ENCODE assay signal across 18 cellular contexts in the genomic region with DNA sequence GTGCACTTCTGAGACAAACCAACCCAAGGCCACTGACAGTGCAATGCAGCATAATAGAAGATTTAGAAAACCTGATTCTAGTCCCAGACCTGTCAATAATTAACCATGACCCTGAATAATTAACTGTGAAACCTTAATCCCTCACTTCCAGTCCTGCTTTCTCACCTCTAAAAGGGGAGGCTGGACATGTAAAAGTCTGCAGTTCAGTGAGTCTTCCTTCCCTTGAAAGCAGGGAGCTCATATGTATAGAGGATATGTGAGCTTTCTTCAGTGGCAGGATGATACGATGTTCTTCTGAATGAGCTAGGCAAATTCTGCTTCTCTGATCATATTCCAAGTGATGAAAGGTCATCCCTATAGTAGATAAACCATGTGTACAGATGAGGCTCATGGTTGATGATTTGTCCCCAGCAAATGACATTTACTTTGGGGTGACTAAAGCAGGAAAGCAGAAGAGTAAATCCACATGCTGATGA. TPM values are rescaled to one million over a fixed set of nuclear protein-coding genes. Genes with fewer than 3 reads are reported as not detected.
DNase-seq lines count a peak whose midpoint lies in the region; ATAC-seq, FAIRE-seq and TF ChIP-seq lines count a peak whose summit lies in the region.
"Had no signal": no experiment of that assay in that cellular context is flagged by ENCODE, and none has a peak within 500 bp of the region (broad histone marks: within the 10 kb centered on the region; RNA-seq: fewer than 3 reads in every experiment).

No MANE protein-coding gene starts in this region.

- peak; percentile 41 for ATAC-seq in GM12878
- peak; percentile 85 to 96 (median 90) for ATAC-seq in pancreas
- no peak for ATAC-seq in GM19324 (IDR thresholded peaks at IDR 0.05; ENCODE audit: low FRiP score, unreplicated experiment)

- no TSS peak for BruUV-seq in GM12878 (replicated peaks; lab: Mats Ljungman, UMichigan)

- H3K9me3 ChIP-seq in GM12878 (replicated peaks; ENCODE audit: control insufficient read depth, insufficient read depth, low read length) (no peaks in the 10 kb centered on the region; the same call in 2 of the 3 replicates), pancreas (peaks cover 0 to 3% (median 0%) of the 10 kb centered on the region in 4 donors), neural progenitor cell (ENCODE audit: low read depth) (no peaks in the 10 kb centered on the region)
- H3K9me3 ChIP-seq: MG63, Peyer's patch had no signal

- H3K9me3 Mint-ChIP-seq in type B pancreatic cell (no peaks in the 10 kb centered on the region), neural progenitor cell (peaks cover 3% of the 10 kb centered on the region)

- in situ Hi-C loops in GM12878 (cut with MboI), result loop anchor here (10.0 kb wide), 1 partner anchor 585 kb away; no protein-coding TSS in a partner anchor

- H3K79me2 ChIP-seq in GM12878 (ENCODE audit: control insufficient read depth, insufficient read depth, low read length), result no peaks in the 10 kb centered on the region
- H3K79me2 ChIP-seq in neural progenitor cell (ENCODE audit: low read depth), result no peaks in the 10 kb centered on the region

- intact Hi-C loops in GM12878 (cut with micrococcal nuclease; ENCODE audit: unreplicated experiment) (loop anchor here (10.0 kb wide), 1 partner anchor 565 kb away; no protein-coding TSS in a partner anchor), pancreas (cut with DNase I) (loop anchor here in 1 of 3 donors (10.0 kb wide), 1 partner anchor 585 kb away; no protein-coding TSS in a partner anchor)

- H3K27me3 ChIP-seq in GM12878 (replicated peaks in 1 of 2; ENCODE audit: control insufficient read depth in 2 of 2, insufficient read depth in 2 of 2, low read length in 1 of 2) (no peaks in the 10 kb centered on the region), pancreas (no peaks in the 10 kb centered on the region), neural progenitor cell (no peaks in the 10 kb centered on the region)
- H3K27me3 ChIP-seq: BLaER1 treated with 17β-estradiol and CSF1 and Interleukin-3, amounts not matched to agents 10 nM and 100 nM; MG63; Peyer's patch had no signal

- peaks cover 22% of the 10 kb centered on the region for H3K4me1 Mint-ChIP-seq in type B pancreatic cell (ENCODE audit: unreplicated experiment)
- H3K4me1 Mint-ChIP-seq in neural progenitor cell, result peaks cover 13% of the 10 kb centered on the region

- H3K4me2 ChIP-seq in GM12878 (ENCODE audit: control insufficient read depth, insufficient read depth) (no peak overlapping the region), neural progenitor cell (no peak overlapping the region)
- H3K4me2 ChIP-seq: BLaER1 treated with 17β-estradiol and CSF1 and Interleukin-3, amounts not matched to agents 10 nM and 100 nM; KMS-11 had no signal

- H3K36me3 ChIP-seq in GM12878 (ENCODE audit: control insufficient read depth in 2 of 2, insufficient read depth in 2 of 2, low read length in 1 of 2) (peaks cover 0 to 3% of the 10 kb centered on the region in 2 experiments; a peak in 2 of 4 replicates), pancreas (no peaks in the 10 kb centered on the region), neural progenitor cell (no peaks in the 10 kb centered on the region)
- H3K36me3 ChIP-seq: MG63, Peyer's patch had no signal

- H3K27ac ChIP-seq in GM12878 (ENCODE audit: control insufficient read depth, insufficient read depth), result no peak overlapping the region
- H3K27ac ChIP-seq in pancreas, result peak overlapping the region in 1 of 4 donors; percentile 25
- H3K27ac ChIP-seq in neural progenitor cell, result no peak overlapping the region
- H3K27ac ChIP-seq: BLaER1 treated with 17β-estradiol and CSF1 and Interleukin-3, amounts not matched to agents 10 nM and 100 nM; HL-60; KMS-11; Peyer's patch had no signal

- SMC1A ChIA-PET in GM12878 (lab: Charles Lee; ENCODE audit: uncharacterized antibody, unreplicated experiment), result interaction anchor here (1.0 to 1.6 kb wide), 4 partner anchors 10 to 466 kb away, joined by 3 to 5 read pairs (median 4); no protein-coding TSS in a partner anchor

- CTCF ChIA-PET in GM12878 (lab: Yijun Ruan, JAX), result interaction anchor here (1.0 to 1.4 kb wide), 3 partner anchors 8 to 231 kb away, joined by 3 to 5 read pairs (median 3); no protein-coding TSS in a partner anchor

- H3K4me3 ChIP-seq in GM12878 (no peak overlapping the region), pancreas (no peak overlapping the region), neural progenitor cell (no peak overlapping the region)
- H3K4me3 ChIP-seq: BLaER1 treated with 17β-estradiol and CSF1 and Interleukin-3, amounts not matched to agents 10 nM and 100 nM; MG63; Peyer's patch had no signal

- H2AFZ ChIP-seq in GM12878 (ENCODE audit: control insufficient read depth, low read depth, low read length) (no peak overlapping the region), neural progenitor cell (replicated peaks) (no peak overlapping the region)

- no peak for DNase-seq in GM19239 (ENCODE audit: insufficient read length, low spot score)
- DNase-seq in GM12878 (ENCODE audit: low read depth, low spot score), result no peak
- DNase-seq in kidney glomerular epithelial cell (lab: John Stamatoyannopoulos, UW), result peak; percentile 12
- no peak for DNase-seq in pancreas
- DNase-seq in activated T-cell treated with anti-CD3 and anti-CD28 coated beads, Interleukin-2, amount 50 U/mL, for 48 hours, result no peak
- no peak for DNase-seq in type B pancreatic cell (ENCODE audit: extremely low spot score, unreplicated experiment)
- DNase-seq in neural progenitor cell (ENCODE audit: low spot score), result no peak
- DNase-seq: MG63, NCI-H1092 treated with DMSO at 0.1 percent for 48 hours, NCI-H1694, NCI-H2107, Peyer's patch, SHP77 treated with DMSO at 0.1 percent for 48 hours had no signal

- H3F3A ChIP-seq in neural progenitor cell (ENCODE audit: low read depth), result no peaks in the 10 kb centered on the region

- WGBS in GM12878 (ENCODE audit: insufficient coverage, insufficient replicate concordance, low lambda C conversion rate, missing lambda C conversion rate), result 88% methylated on average over 1 of the region's 1 CpG
- WGBS in pancreas, 2 donors, result 14 to 18% methylated on average over 1 of the region's 1 CpG

- H3K36me3 Mint-ChIP-seq in type B pancreatic cell, result peaks cover 8% of the 10 kb centered on the region
- peaks cover 16% of the 10 kb centered on the region for H3K36me3 Mint-ChIP-seq in neural progenitor cell

- TF ChIP-seq EP300 in GM12878 (IDR thresholded peaks at IDR 0.05; ENCODE audit: borderline replicate concordance in 1 of 2, control insufficient read depth in 1 of 2, low read depth in 2 of 2, low read length in 2 of 2), result no peak

- H4K20me1 ChIP-seq in GM12878 (ENCODE audit: control insufficient read depth, insufficient read depth) (no peaks in the 10 kb centered on the region), neural progenitor cell (ENCODE audit: low read depth) (no peaks in the 10 kb centered on the region)
- H4K20me1 ChIP-seq: BLaER1 treated with 17β-estradiol and CSF1 and Interleukin-3, amounts not matched to agents 10 nM and 100 nM had no signal

- FAIRE-seq in GM19239 (lab: Jason Lieb, UNC), result peak; percentile 59
- FAIRE-seq in GM12878 (lab: Jason Lieb, UNC), result no peak
- FAIRE-seq in pancreas (lab: Jason Lieb, UNC), result no peak

- TF ChIP-seq RAD21 in GM12878 (IDR thresholded peaks at IDR 0.05; ENCODE audit: insufficient read depth, low read depth, low read length), result no peak

- RAD21 ChIA-PET in GM12878 (lab: Charles Lee; ENCODE audit: unreplicated experiment), result interaction anchor here (1.0 kb wide), 1 partner anchor 10 kb away, joined by 3 read pairs; no protein-coding TSS in a partner anchor

- H3K27ac Mint-ChIP-seq in type B pancreatic cell (no peak overlapping the region), neural progenitor cell (no peak overlapping the region)

- TF ChIP-seq POLR2A in GM12878 (IDR thresholded peaks at IDR 0.05; ENCODE audit: low read depth, low read length), result no peak

- H3K4me3 Mint-ChIP-seq in type B pancreatic cell (no peak overlapping the region), neural progenitor cell (no peak overlapping the region)

- H3K4me1 ChIP-seq in GM12878 (ENCODE audit: control insufficient read depth, insufficient read depth, low read length) (no peaks in the 10 kb centered on the region), pancreas (peaks cover 8 to 15% (median 9%) of the 10 kb centered on the region in 3 donors), neural progenitor cell (no peaks in the 10 kb centered on the region)
- H3K4me1 ChIP-seq: Peyer's patch had no signal

- POLR2A ChIA-PET in GM12878 (lab: Charles Lee), result no interaction called here

- H3K27me3 Mint-ChIP-seq in type B pancreatic cell, result no peaks in the 10 kb centered on the region
- H3K27me3 Mint-ChIP-seq in neural progenitor cell (ENCODE audit: insufficient read depth, low read depth), result peaks cover 3% of the 10 kb centered on the region

- H3K9ac ChIP-seq in GM12878 (ENCODE audit: control insufficient read depth, insufficient read depth, low read length), result no peak overlapping the region
- H3K9ac ChIP-seq in neural progenitor cell, result no peak overlapping the region
- H3K9ac ChIP-seq: BLaER1 treated with 17β-estradiol and CSF1 and Interleukin-3, amounts not matched to agents 10 nM and 100 nM; KMS-11 had no signal

- TF ChIP-seq CTCF in GM12878 (IDR thresholded peaks at IDR 0.05 in 2 of 3, conservative IDR thresholded peaks at IDR 0.05 in 1 of 3; ENCODE audit: control insufficient read depth in 2 of 3, extremely low read depth in 1 of 3, insufficient read depth in 1 of 3, low read depth in 3 of 3, low read length in 3 of 3), result no peak
- TF ChIP-seq CTCF in pancreas (IDR thresholded peaks at IDR 0.05), result no peak
- no peak for TF ChIP-seq CTCF in type B pancreatic cell (conservative IDR thresholded peaks at IDR 0.05)
- no peak for TF ChIP-seq CTCF in neural progenitor cell (IDR thresholded peaks at IDR 0.05)

RNA-seq across cellular contexts. Expression of gene KCNV2, which starts 2.9 kb away (rescaled TPM):
- not detected in 2 replicates for total RNA-seq in GM12878 (2013; cell fraction: nucleolus; rRNA removed)
- total RNA-seq in GM12878 (2014; rRNA removed), result 0.05 and 0.23 TPM in 2 replicates
- 0.09 TPM in 1 of 2 replicates, not detected in the other for total RNA-seq in GM12878 (2014; rRNA removed; fragmentation: Illumina TruSeq; extraction: Trizol)
- total RNA-seq in GM12878 (2021), result 0.11 TPM in 1 of 2 replicates, not detected in the other
- not detected for polyA plus RNA-seq in GM12878 (2011; ENCODE audit: low read depth)
- polyA plus RNA-seq in GM12878 (2011; rRNA removed), result not detected in 2 replicates
- not detected in 2 replicates for polyA plus RNA-seq in GM12878 (2011; cell fraction: cytosol; rRNA removed)
- polyA plus RNA-seq in GM12878 (2011; cell fraction: nucleus; rRNA removed), result not detected in 2 replicates
- polyA plus RNA-seq in GM12878 (2012), result 0.18 and 0.20 TPM in 2 replicates
- polyA plus RNA-seq in GM12878 (2014; fragmentation: Illumina TruSeq; extraction: Trizol), result not detected in 2 replicates
- polyA plus RNA-seq in GM12878 (2014; fragmentation: Nextera tagmentation; extraction: Ambion mirVana), result under 1 TPM; 0.04 to 0.06 TPM
- polyA plus RNA-seq in GM12878 (2014; rRNA removed), result 0.08 and 0.09 TPM in 2 replicates
- under 1 TPM in 1 of 2 experiments, not detected in 1; 0.37 TPM for polyA plus RNA-seq in GM12878 (2016; fragmentation: Nextera tagmentation; extraction: Ambion mirVana)
- not detected in 2 replicates for polyA minus RNA-seq in GM12878 (2011; rRNA and poly(A)+ RNA removed)
- polyA minus RNA-seq in GM12878 (2011; cell fraction: cytosol; rRNA and poly(A)+ RNA removed), result not detected in 2 replicates
- polyA minus RNA-seq in GM12878 (2011; cell fraction: nucleus; rRNA and poly(A)+ RNA removed), result not detected in 2 replicates
- not detected for total RNA-seq in pancreas
- polyA plus RNA-seq in pancreas, result not detected
- not detected in 2 replicates for total RNA-seq in type B pancreatic cell (ENCODE audit: low replicate concordance)
- total RNA-seq in neural progenitor cell (ENCODE audit: low replicate concordance), result not detected in 2 replicates
- total RNA-seq: NCI-H460, Peyer's patch had no signal
